Comparison of ENCODE assay signal across 25 cellular contexts in the genomic region with DNA sequence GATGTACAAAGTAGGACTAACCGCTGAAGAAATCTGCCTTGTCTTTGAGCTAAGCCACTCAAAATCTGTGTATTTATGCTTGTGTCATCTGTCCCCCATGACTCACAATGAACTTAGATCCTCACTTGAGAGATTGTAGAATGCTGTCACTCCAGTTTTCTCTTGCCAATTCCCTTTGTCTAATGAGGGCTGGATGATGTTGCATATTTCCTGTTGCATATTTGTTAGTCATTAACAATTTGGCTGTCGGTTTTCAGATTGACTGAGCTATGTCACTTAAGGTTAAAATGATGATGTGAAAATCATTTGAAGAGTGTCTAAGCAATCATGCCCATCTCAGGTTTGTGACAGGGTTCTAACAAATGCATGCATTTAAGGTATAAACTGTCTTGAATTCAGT.
DNase-seq lines count a peak whose midpoint lies in the region; ATAC-seq and TF ChIP-seq lines count a peak whose summit lies in the region.
"Had no signal": no experiment of that assay in that cellular context is flagged by ENCODE, and none has a peak within 500 bp of the region (broad histone marks: within the 10 kb centered on the region; RNA-seq: fewer than 3 reads in every experiment).

No MANE protein-coding gene starts in this region.

- DNase-seq in DMS53 (lab: John Stamatoyannopoulos, UW) (peak; percentile 86), M059J (ENCODE audit: low read depth) (peak; percentile 59), epithelial cell of esophagus (ENCODE audit: low read depth) (peak; percentile 85), renal cortical epithelial cell (ENCODE audit: low read depth) (peak; percentile 93), GM19238 (ENCODE audit: insufficient read length, low spot score) (no peak)
- DNase-seq in natural killer cell treated with Interleukin-12 subunit alpha and Interleukin-12 subunit beta and Interleukin-15 and Interleukin-18, amount 100 ng/mL, for 72 hours (ENCODE audit: low spot score), result no peak
- DNase-seq: activated CD8-positive, alpha-beta memory T cell treated with anti-CD3 and anti-CD28 coated beads for 24 hours; activated T-cell treated with anti-CD3 and anti-CD28 coated beads, Interleukin-2, amount 50 U/mL, for 72 hours; C1 segment of cervical spinal cord; DMS 273 treated with DMSO at 0.1 percent for 48 hours; GDM1; NCI-H1048; NCI-H1930; NCI-H524; right lobe of liver had no signal

- H3K4me3 Mint-ChIP-seq in natural killer cell treated with Interleukin-12 subunit alpha and Interleukin-12 subunit beta and Interleukin-15 and Interleukin-18, amount 100 ng/mL, for 72 hours, result no peak overlapping the region
- H3K4me3 Mint-ChIP-seq: activated naive CD4-positive, alpha-beta T cell treated with anti-CD3 and anti-CD28 coated beads, Interleukin-2, amount 50 U/mL, for 24 hours; activated T-cell treated with anti-CD3 and anti-CD28 coated beads, Interleukin-2, amount 50 U/mL, for 72 hours; stimulated activated memory B cell treated with anti-CD40 and anti-IgM and Interleukin-4, amounts not matched to agents 10 μg/mL and 1 μg/mL and 100 μg/mL, for 72 hours had no signal

- no peak overlapping the region for H3K4me3 ChIP-seq in epithelial cell of esophagus (ENCODE audit: low read length)
- H3K4me3 ChIP-seq: ascending aorta, GM12878, K562, lung, right lobe of liver, SK-N-MC, thoracic aorta had no signal

- no peaks in the 10 kb centered on the region for H3K27me3 Mint-ChIP-seq in natural killer cell treated with Interleukin-12 subunit alpha and Interleukin-12 subunit beta and Interleukin-15 and Interleukin-18, amount 100 ng/mL, for 72 hours
- H3K27me3 Mint-ChIP-seq: activated naive CD4-positive, alpha-beta T cell treated with anti-CD3 and anti-CD28 coated beads, Interleukin-2, amount 50 U/mL, for 24 hours; stimulated activated memory B cell treated with anti-CD40 and anti-IgM and Interleukin-4, amounts not matched to agents 10 μg/mL and 1 μg/mL and 100 μg/mL, for 72 hours had no signal

- peaks cover 17% of the 10 kb centered on the region for H3K9me3 Mint-ChIP-seq in natural killer cell treated with Interleukin-12 subunit alpha and Interleukin-12 subunit beta and Interleukin-15 and Interleukin-18, amount 100 ng/mL, for 72 hours

- TF ChIP-seq CTCF in epithelial cell of esophagus (IDR thresholded peaks at IDR 0.05; ENCODE audit: insufficient read depth, low read depth, low read length, missing control alignments), result no peak

- ATAC-seq in natural killer cell treated with Interleukin-12 subunit alpha and Interleukin-12 subunit beta and Interleukin-15 and Interleukin-18, amount 100 ng/mL, for 72 hours, result no peak
- ATAC-seq in GM21390 (IDR thresholded peaks at IDR 0.05; ENCODE audit: unreplicated experiment), result no peak
- ATAC-seq: activated CD4-positive, CD25-positive, alpha-beta regulatory T cell treated with anti-CD3 and anti-CD28 coated beads, Interleukin-2, amount 50 U/mL, for 24 hours; activated T-cell treated with anti-CD3 and anti-CD28 coated beads, Interleukin-2, amount 50 U/mL, for 72 hours; GM12878; K562; right lobe of liver; stimulated activated memory B cell treated with anti-CD40 and anti-IgM and Interleukin-4, amounts not matched to agents 10 μg/mL and 1 μg/mL and 100 μg/mL, for 72 hours had no signal

- no peak overlapping the region for H3K27ac Mint-ChIP-seq in natural killer cell treated with Interleukin-12 subunit alpha and Interleukin-12 subunit beta and Interleukin-15 and Interleukin-18, amount 100 ng/mL, for 72 hours
- H3K27ac Mint-ChIP-seq: activated naive CD4-positive, alpha-beta T cell treated with anti-CD3 and anti-CD28 coated beads, Interleukin-2, amount 50 U/mL, for 24 hours; activated T-cell treated with anti-CD3 and anti-CD28 coated beads, Interleukin-2, amount 50 U/mL, for 72 hours; stimulated activated memory B cell treated with anti-CD40 and anti-IgM and Interleukin-4, amounts not matched to agents 10 μg/mL and 1 μg/mL and 100 μg/mL, for 72 hours had no signal

- H3K4me1 Mint-ChIP-seq in natural killer cell treated with Interleukin-12 subunit alpha and Interleukin-12 subunit beta and Interleukin-15 and Interleukin-18, amount 100 ng/mL, for 72 hours (ENCODE audit: low read depth in 2 of 2), result no peaks in the 10 kb centered on the region
- H3K4me1 Mint-ChIP-seq: activated naive CD4-positive, alpha-beta T cell treated with anti-CD3 and anti-CD28 coated beads, Interleukin-2, amount 50 U/mL, for 24 hours; stimulated activated memory B cell treated with anti-CD40 and anti-IgM and Interleukin-4, amounts not matched to agents 10 μg/mL and 1 μg/mL and 100 μg/mL, for 72 hours had no signal

- H3K36me3 Mint-ChIP-seq in natural killer cell treated with Interleukin-12 subunit alpha and Interleukin-12 subunit beta and Interleukin-15 and Interleukin-18, amount 100 ng/mL, for 72 hours, result peaks cover 12% of the 10 kb centered on the region
- H3K36me3 Mint-ChIP-seq: activated naive CD4-positive, alpha-beta T cell treated with anti-CD3 and anti-CD28 coated beads, Interleukin-2, amount 50 U/mL, for 24 hours; stimulated activated memory B cell treated with anti-CD40 and anti-IgM and Interleukin-4, amounts not matched to agents 10 μg/mL and 1 μg/mL and 100 μg/mL, for 72 hours had no signal

Comparison
In these comparisons a context has a peak if more than half of its experiments do, and no peak if none do; other contexts are left out.
1. DNase-seq: peak in DMS53 (single experiment), M059J (single experiment), epithelial cell of esophagus (single experiment) and renal cortical epithelial cell (single experiment); none in GM19238 (single experiment) and natural killer cell treated with Interleukin-12 subunit alpha and Interleukin-12 subunit beta and Interleukin-15 and Interleukin-18, amount 100 ng/mL, for 72 hours (single experiment).